8 cellular contexts compared by ENCODE assay signal in the genomic region with DNA sequence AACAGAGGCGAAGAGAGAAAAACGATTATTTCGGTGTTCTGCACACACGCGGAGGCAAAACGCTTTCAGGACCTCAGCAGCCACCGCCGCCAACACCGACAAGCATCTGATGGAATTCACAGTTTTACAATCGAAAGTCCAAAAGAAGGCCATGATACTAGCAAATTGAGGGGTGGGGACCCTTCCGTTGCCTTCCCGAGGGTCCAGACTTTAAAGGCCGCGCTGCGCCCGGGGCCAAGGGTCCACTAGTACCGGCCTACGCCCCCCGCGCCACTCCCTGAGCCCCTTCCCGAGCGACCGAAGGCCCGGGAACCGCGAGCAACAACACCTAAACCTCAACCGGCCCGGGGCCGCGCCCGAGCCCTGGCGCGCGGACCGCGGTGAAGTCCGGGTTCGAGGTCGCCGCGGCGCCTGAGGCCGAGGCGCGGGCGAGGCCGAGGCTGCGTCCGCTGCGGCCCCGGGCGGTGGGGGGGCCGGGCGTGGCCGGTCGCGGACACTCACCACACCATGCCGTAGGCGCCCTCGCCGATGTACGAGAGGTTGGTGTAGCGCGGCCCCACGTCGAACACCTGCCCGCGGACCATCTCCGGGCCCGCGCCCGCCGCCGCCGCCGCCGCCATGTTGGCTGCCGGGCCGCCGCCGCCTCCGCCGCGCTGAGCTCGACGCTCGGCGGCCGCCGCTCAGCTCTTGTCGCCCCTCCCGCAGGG. TPM values are rescaled to one million over a fixed set of nuclear protein-coding genes. Genes with fewer than 3 reads are reported as not detected.
A peak's percentile ranks its signal among the peaks of the same experiment; 100 is the strongest.
DNase-seq lines count a peak whose midpoint lies in the region; ATAC-seq and TF ChIP-seq lines count a peak whose summit lies in the region.

No MANE protein-coding gene starts in this region.

- no peak for TF ChIP-seq RAD21 in Ishikawa (IDR thresholded peaks at IDR 0.05; ENCODE audit: low read depth)

- peaks cover 4% of the 10 kb centered on the region for H3K9me3 Mint-ChIP-seq in activated T-cell treated with anti-CD3 and anti-CD28 coated beads, Interleukin-2, amount 50 U/mL, for 4 hours

- H3K4me3 ChIP-seq in AG09309 (ENCODE audit: control insufficient read depth, low read depth, low read length) (peak overlapping the region; percentile 54), foreskin fibroblast (ENCODE audit: low read depth in 1 of 2, low read length in 2 of 2) (peak overlapping the region; percentile 93 to 95)

- no peaks in the 10 kb centered on the region for H3K27me3 Mint-ChIP-seq in activated T-cell treated with anti-CD3 and anti-CD28 coated beads, Interleukin-2, amount 50 U/mL, for 4 hours (ENCODE audit: low read depth)

- peak; percentile 16 for ATAC-seq in GM19395 (IDR thresholded peaks at IDR 0.05; ENCODE audit: unreplicated experiment)
- ATAC-seq in activated T-cell treated with anti-CD3 and anti-CD28 coated beads, Interleukin-2, amount 50 U/mL, for 4 hours = peak; percentile 12 to 21
- peak; percentile 54 for ATAC-seq in omental fat pad (ENCODE audit: low FRiP score)
- no peak for ATAC-seq in HG02970 (IDR thresholded peaks at IDR 0.05; ENCODE audit: low FRiP score, unreplicated experiment)

- DNase-seq in AG09309 (ENCODE audit: low read depth) (no peak), foreskin fibroblast (peak in 1 of 2 donors; percentile 38), omental fat pad (ENCODE audit: low spot score) (no peak), GDM1 (lab: John Stamatoyannopoulos, UW) (no peak)
- no peak for DNase-seq in activated T-cell treated with anti-CD3 and anti-CD28 coated beads, Interleukin-2, amount 50 U/mL, for 4 hours

- no peak for TF ChIP-seq EP300 in Ishikawa (IDR thresholded peaks at IDR 0.05; ENCODE audit: borderline replicate concordance)

- H3K4me1 Mint-ChIP-seq in activated T-cell treated with anti-CD3 and anti-CD28 coated beads, Interleukin-2, amount 50 U/mL, for 4 hours (ENCODE audit: low read depth) = peaks cover 47% of the 10 kb centered on the region

- TF ChIP-seq CTCF in AG09309 (IDR thresholded peaks at IDR 0.05; ENCODE audit: control insufficient read depth, insufficient read depth, low read depth, low read length, missing control alignments) = no peak
- no peak for TF ChIP-seq CTCF in foreskin fibroblast (IDR thresholded peaks at IDR 0.05; ENCODE audit: low read depth, low read length)
- no peak for TF ChIP-seq CTCF in omental fat pad (IDR thresholded peaks at IDR 0.05)

- peak overlapping the region; percentile 95 for H3K4me3 Mint-ChIP-seq in activated T-cell treated with anti-CD3 and anti-CD28 coated beads, Interleukin-2, amount 50 U/mL, for 4 hours

- H3K36me3 Mint-ChIP-seq in activated T-cell treated with anti-CD3 and anti-CD28 coated beads, Interleukin-2, amount 50 U/mL, for 4 hours (ENCODE audit: insufficient read depth) = peaks cover 13% of the 10 kb centered on the region

TF ChIP-seq in Ishikawa, 13 proteins besides CTCF, POLR2A, EP300 and RAD21:
- TF ChIP-seq ZBTB7A (IDR thresholded peaks at IDR 0.05; ENCODE audit: low read depth) (peak; percentile 74), YY1 (IDR thresholded peaks at IDR 0.05; ENCODE audit: low read depth) (peak; percentile 83)
- TF ChIP-seq, protein P1, sequence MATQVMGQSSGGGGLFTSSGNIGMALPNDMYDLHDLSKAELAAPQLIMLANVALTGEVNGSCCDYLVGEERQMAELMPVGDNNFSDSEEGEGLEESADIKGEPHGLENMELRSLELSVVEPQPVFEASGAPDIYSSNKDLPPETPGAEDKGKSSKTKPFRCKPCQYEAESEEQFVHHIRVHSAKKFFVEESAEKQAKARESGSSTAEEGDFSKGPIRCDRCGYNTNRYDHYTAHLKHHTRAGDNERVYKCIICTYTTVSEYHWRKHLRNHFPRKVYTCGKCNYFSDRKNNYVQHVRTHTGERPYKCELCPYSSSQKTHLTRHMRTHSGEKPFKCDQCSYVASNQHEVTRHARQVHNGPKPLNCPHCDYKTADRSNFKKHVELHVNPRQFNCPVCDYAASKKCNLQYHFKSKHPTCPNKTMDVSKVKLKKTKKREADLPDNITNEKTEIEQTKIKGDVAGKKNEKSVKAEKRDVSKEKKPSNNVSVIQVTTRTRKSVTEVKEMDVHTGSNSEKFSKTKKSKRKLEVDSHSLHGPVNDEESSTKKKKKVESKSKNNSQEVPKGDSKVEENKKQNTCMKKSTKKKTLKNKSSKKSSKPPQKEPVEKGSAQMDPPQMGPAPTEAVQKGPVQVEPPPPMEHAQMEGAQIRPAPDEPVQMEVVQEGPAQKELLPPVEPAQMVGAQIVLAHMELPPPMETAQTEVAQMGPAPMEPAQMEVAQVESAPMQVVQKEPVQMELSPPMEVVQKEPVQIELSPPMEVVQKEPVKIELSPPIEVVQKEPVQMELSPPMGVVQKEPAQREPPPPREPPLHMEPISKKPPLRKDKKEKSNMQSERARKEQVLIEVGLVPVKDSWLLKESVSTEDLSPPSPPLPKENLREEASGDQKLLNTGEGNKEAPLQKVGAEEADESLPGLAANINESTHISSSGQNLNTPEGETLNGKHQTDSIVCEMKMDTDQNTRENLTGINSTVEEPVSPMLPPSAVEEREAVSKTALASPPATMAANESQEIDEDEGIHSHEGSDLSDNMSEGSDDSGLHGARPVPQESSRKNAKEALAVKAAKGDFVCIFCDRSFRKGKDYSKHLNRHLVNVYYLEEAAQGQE (IDR thresholded peaks at IDR 0.05; ENCODE audit: low read depth) = no peak

RNA-seq across cellular contexts. Expression of gene MAPK1, which starts 0.5 kb away (rescaled TPM):
- total RNA-seq in activated T-cell treated with anti-CD3 and anti-CD28 coated beads, Interleukin-2, amount 50 U/mL, for 4 hours = 100 to 1,000 TPM; 136 to 165 (median 138) TPM
- total RNA-seq in omental fat pad = 10 to 100 TPM; 29.0 to 46.8 (median 35.1) TPM
